8 cellular contexts compared by ENCODE assay signal in genomic region chr17:12021604-12022003, GRCh38. TPM values are rescaled to one million over a fixed set of nuclear protein-coding genes. Genes with fewer than 3 reads are reported as not detected.
DNase-seq lines count a peak whose midpoint lies in the region; TF ChIP-seq lines count a peak whose summit lies in the region.

No MANE protein-coding gene starts in this region.

- 0 out of 2 replicates have a peak, but pooled peaks cover 16% of the 10 kb centered on the region for H4K20me1 ChIP-seq in MM.1S (ENCODE audit: insufficient read depth, low read length)
- H4K20me1 ChIP-seq in osteoblast (ENCODE audit: insufficient read depth, low read length) = peaks cover 39% of the 10 kb centered on the region

- TF ChIP-seq CTCF in Caco-2 (IDR thresholded peaks at IDR 0.05; ENCODE audit: insufficient read depth in 1 of 2, low read depth in 1 of 2, low read length in 1 of 2, severe bottlenecking in 1 of 2, unreplicated experiment in 1 of 2) (no peak), MM.1S (IDR thresholded peaks at IDR 0.05; ENCODE audit: low read length) (no peak), osteoblast (IDR thresholded peaks at IDR 0.05; ENCODE audit: extremely low read depth, low read depth, low read length) (no peak)

- DNase-seq in Caco-2 (no peak), MM.1S (peak; percentile 7), osteoblast (ENCODE audit: insufficient read length, low spot score, missing footprints) (no peak), pons (ENCODE audit: low spot score) (no peak), iPS-NIHi11 (ENCODE audit: low spot score) (no peak), OCI-M2 (lab: John Stamatoyannopoulos, UW; ENCODE audit: unreplicated experiment) (no peak)
- no peak for DNase-seq in activated effector memory CD4-positive, alpha-beta T cell treated with Interleukin-2 at 50 U/mL for 16 hours

- H3K36me3 ChIP-seq in Caco-2 (ENCODE audit: control insufficient read depth, insufficient read depth, low read length) (no peaks in the 10 kb centered on the region), MM.1S (replicated peaks; ENCODE audit: insufficient read depth, low read length) (no peaks in the 10 kb centered on the region), endocrine pancreas (ENCODE audit: control insufficient read depth, insufficient read depth, low read length) (no peaks in the 10 kb centered on the region), osteoblast (ENCODE audit: insufficient read depth, low read length) (no peaks in the 10 kb centered on the region)

- peaks cover 52% of the 10 kb centered on the region for H3K79me2 ChIP-seq in MM.1S (ENCODE audit: low read length)
- H3K79me2 ChIP-seq in osteoblast (ENCODE audit: insufficient read depth, low read length) = peaks cover 59% of the 10 kb centered on the region

- no peaks in the 10 kb centered on the region for H3K4me1 Mint-ChIP-seq in Caco-2 (ENCODE audit: low read depth, unreplicated experiment)

- H3K4me1 ChIP-seq in Caco-2 = 0 out of 2 replicates have a peak, but pooled peaks cover 5% of the 10 kb centered on the region
- 0 out of 2 replicates have a peak, but pooled peaks cover 6% of the 10 kb centered on the region for H3K4me1 ChIP-seq in MM.1S (ENCODE audit: low read length)
- H3K4me1 ChIP-seq in endocrine pancreas (ENCODE audit: control insufficient read depth, insufficient read depth, low read length) = peaks cover 17% of the 10 kb centered on the region
- H3K4me1 ChIP-seq in osteoblast (ENCODE audit: insufficient read depth, low read length) = peaks cover 7% of the 10 kb centered on the region

- no peak overlapping the region for H3K27ac ChIP-seq in MM.1S (ENCODE audit: low read length)
- peak overlapping the region; percentile 56 for H3K27ac ChIP-seq in osteoblast (ENCODE audit: low read depth, low read length)

- POLR2A ChIA-PET in Caco-2 (lab: Charles Lee) = interaction anchor here (2.0 kb wide), 1 partner anchor 24 kb away, joined by 35 read pairs; the partner anchor contains the start of gene ZNF18

- no peaks in the 10 kb centered on the region for H3K27me3 ChIP-seq in Caco-2 (replicated peaks; ENCODE audit: control insufficient read depth, insufficient read depth, low read length)
- H3K27me3 ChIP-seq in MM.1S (replicated peaks; ENCODE audit: insufficient read depth, low read length) = 0 out of 2 replicates have a peak, but pooled peaks cover 8% of the 10 kb centered on the region
- no peaks in the 10 kb centered on the region for H3K27me3 ChIP-seq in endocrine pancreas (ENCODE audit: control insufficient read depth, insufficient read depth, low read length)
- peaks cover 10% of the 10 kb centered on the region for H3K27me3 ChIP-seq in osteoblast (ENCODE audit: insufficient read depth, low read length)

- H3K9me3 Mint-ChIP-seq in Caco-2 (ENCODE audit: unreplicated experiment) = no peaks in the 10 kb centered on the region

- H3K27ac Mint-ChIP-seq in Caco-2 (ENCODE audit: unreplicated experiment) = no peak overlapping the region

- no peaks in the 10 kb centered on the region for H3K27me3 Mint-ChIP-seq in Caco-2 (ENCODE audit: insufficient read depth, unreplicated experiment)

- H2AFZ ChIP-seq in MM.1S (ENCODE audit: low read length) (0 out of 2 replicates have a peak overlapping the region, but pooled peaks have one; percentile 36), osteoblast (ENCODE audit: low read length) (peak overlapping the region; percentile 20)

- CTCF ChIA-PET in Caco-2 (lab: Charles Lee) = no interaction called here

- intact Hi-C loops in Caco-2 (cut with micrococcal nuclease; ENCODE audit: unreplicated experiment) = no loop called here

- H3K4me3 ChIP-seq in Caco-2 (ENCODE audit: low read depth, low read length) (peak overlapping the region; percentile 52), MM.1S (ENCODE audit: low read length) (peak overlapping the region; percentile 68), endocrine pancreas (ENCODE audit: control insufficient read depth, insufficient read depth, low read length) (peak overlapping the region; percentile 87), osteoblast (ENCODE audit: insufficient read depth, low read length) (peak overlapping the region; percentile 77)

- peak overlapping the region; percentile 71 for H3K4me2 ChIP-seq in MM.1S (ENCODE audit: low read depth, low read length)
- peak overlapping the region; percentile 90 for H3K4me2 ChIP-seq in osteoblast (ENCODE audit: insufficient read depth, low read length)

- no peaks in the 10 kb centered on the region for H3F3A ChIP-seq in MM.1S (ENCODE audit: insufficient read depth, low read length)

- no peaks in the 10 kb centered on the region for H3K9me2 ChIP-seq in MM.1S (replicated peaks; ENCODE audit: insufficient read depth, low read length)

- H3K9ac ChIP-seq in MM.1S (ENCODE audit: low read length) (peak overlapping the region; percentile 57; the same call in 1 of the 2 replicates), endocrine pancreas (ENCODE audit: control insufficient read depth, insufficient read depth, low read length) (peak overlapping the region; percentile 85)

- H3K9me3 ChIP-seq in Caco-2 (no peaks in the 10 kb centered on the region), MM.1S (replicated peaks; ENCODE audit: insufficient read depth, low read length) (no peaks in the 10 kb centered on the region), endocrine pancreas (ENCODE audit: control insufficient read depth, low read length) (no peaks in the 10 kb centered on the region), osteoblast (ENCODE audit: low read depth, low read length) (no peaks in the 10 kb centered on the region)

- H3K4me3 Mint-ChIP-seq in Caco-2 (ENCODE audit: unreplicated experiment) = peak overlapping the region; percentile 66

- no TSS peak for BruUV-seq in Caco-2 (replicated peaks; lab: Mats Ljungman, UMichigan)

- no peaks in the 10 kb centered on the region for H3K36me3 Mint-ChIP-seq in Caco-2 (ENCODE audit: insufficient read depth, unreplicated experiment)

RNA-seq across cellular contexts. Expression of gene MAP2K4, which starts 0.9 kb away (rescaled TPM):
- total RNA-seq in Caco-2 (2022) (20.7 and 20.9 TPM in 2 replicates), osteoblast (40.9 and 41.8 TPM in 2 replicates)

RNA-seq across cellular contexts. Expression of gene ZNF18, which starts 24.3 kb away (rescaled TPM):
- 4.3 and 4.4 TPM in 2 replicates for total RNA-seq in Caco-2 (2022)
- total RNA-seq in osteoblast = 13.0 and 13.4 TPM in 2 replicates
